ENCODE assay signal across 8 cellular contexts in the genomic region with DNA sequence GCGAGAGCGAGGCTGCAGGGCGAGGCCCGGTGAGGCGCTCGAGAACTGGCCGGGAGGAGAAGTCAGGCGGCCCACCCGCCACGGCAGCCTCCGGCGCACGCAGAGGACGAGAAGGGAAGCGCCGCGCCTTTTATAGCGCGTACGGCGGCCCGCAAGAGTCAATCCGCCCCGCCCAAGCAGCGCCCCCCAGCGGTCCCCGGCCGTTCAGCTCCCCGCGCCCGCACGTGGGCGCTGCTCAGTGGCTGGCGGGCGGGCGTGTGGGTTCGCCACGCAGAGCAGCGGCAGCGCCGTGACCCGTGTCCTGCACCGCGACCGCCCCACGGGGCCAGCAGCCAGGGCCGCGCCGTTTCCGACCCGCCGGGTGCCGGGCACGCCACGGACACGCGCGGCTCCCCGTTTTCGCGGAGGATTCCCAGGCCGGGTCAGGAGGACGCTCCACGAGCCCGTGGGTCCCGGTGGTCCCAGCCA. TPM values are rescaled to one million over a fixed set of nuclear protein-coding genes. Genes with fewer than 3 reads are reported as not detected.
A peak's percentile ranks its signal among the peaks of the same experiment; 100 is the strongest.
DNase-seq lines count a peak whose midpoint lies in the region; ATAC-seq and TF ChIP-seq lines count a peak whose summit lies in the region.

No MANE protein-coding gene starts in this region.

- peak; percentile 52 for ATAC-seq in GM21528 (IDR thresholded peaks at IDR 0.05; ENCODE audit: low FRiP score, unreplicated experiment)
- ATAC-seq in stimulated activated naive CD8-positive, alpha-beta T cell treated with anti-CD3 and anti-CD28 coated beads, Interleukin-15, amount 100 ng/mL, for 72 hours: peak; percentile 78

- H3K4me1 Mint-ChIP-seq in neural crest cell: peaks cover 35% of the 10 kb centered on the region
- H3K4me1 Mint-ChIP-seq in stimulated activated naive CD8-positive, alpha-beta T cell treated with anti-CD3 and anti-CD28 coated beads, Interleukin-15, amount 100 ng/mL, for 72 hours: peaks cover 61% of the 10 kb centered on the region

- H3K27ac ChIP-seq in RWPE1: peak overlapping the region; percentile 93

- peak; percentile 99 for TF ChIP-seq CTCF in RWPE1 (conservative IDR thresholded peaks at IDR 0.05; ENCODE audit: low read depth)
- peak; percentile 90 for TF ChIP-seq CTCF in neural crest cell (conservative IDR thresholded peaks at IDR 0.05)

- peak; percentile 19 for DNase-seq in DMS153 (lab: John Stamatoyannopoulos, UW)
- DNase-seq in Jurkat, Clone E6-1 (ENCODE audit: low read depth, low spot score): peak; percentile 83
- peak; percentile 95 for DNase-seq in RWPE1 (ENCODE audit: low spot score)
- peak; percentile 92 for DNase-seq in activated T-helper 9 cell treated with anti-CD3 and anti-CD28 coated beads, Interleukin-2, amount 50 U/mL, for 16 hours (ENCODE audit: low read depth)
- peak; percentile 72 for DNase-seq in fibroblast of the conjunctiva (ENCODE audit: low read depth)
- DNase-seq in neural crest cell (ENCODE audit: low read depth, low spot score): peak; percentile 93
- DNase-seq in stimulated activated naive CD8-positive, alpha-beta T cell treated with anti-CD3 and anti-CD28 coated beads, Interleukin-15, amount 100 ng/mL, for 72 hours: peak; percentile 94 to 96

- peak overlapping the region; percentile 99 for H3K4me3 ChIP-seq in Jurkat, Clone E6-1 (ENCODE audit: low read length)

- POLR2A ChIA-PET in RWPE1 (lab: Yijun Ruan, JAX; ENCODE audit: low non-redundant PET): interaction anchor here (0.5 to 1.3 kb wide), 8 partner anchors 14 to 63 kb away, joined by 3 to 8 read pairs (median 3); no protein-coding TSS in a partner anchor

- peaks cover 15% of the 10 kb centered on the region for H3K27me3 Mint-ChIP-seq in neural crest cell (ENCODE audit: low read depth)
- H3K27me3 Mint-ChIP-seq in stimulated activated naive CD8-positive, alpha-beta T cell treated with anti-CD3 and anti-CD28 coated beads, Interleukin-15, amount 100 ng/mL, for 72 hours: no peaks in the 10 kb centered on the region

- H3K9me3 Mint-ChIP-seq in neural crest cell: no peaks in the 10 kb centered on the region
- H3K9me3 Mint-ChIP-seq in stimulated activated naive CD8-positive, alpha-beta T cell treated with anti-CD3 and anti-CD28 coated beads, Interleukin-15, amount 100 ng/mL, for 72 hours: no peaks in the 10 kb centered on the region

- H3K36me3 Mint-ChIP-seq in neural crest cell (ENCODE audit: low read depth): peaks cover 20% of the 10 kb centered on the region

- CTCF ChIA-PET in RWPE1 (lab: Yijun Ruan, JAX): interaction anchor here (0.7 to 4.8 kb wide), 8 partner anchors 11 to 215 kb away, joined by 3 to 29 read pairs (median 3); no protein-coding TSS in a partner anchor

- peak overlapping the region; percentile 59 for H3K4me3 Mint-ChIP-seq in neural crest cell
- peak overlapping the region; percentile 95 to 98 for H3K4me3 Mint-ChIP-seq in stimulated activated naive CD8-positive, alpha-beta T cell treated with anti-CD3 and anti-CD28 coated beads, Interleukin-15, amount 100 ng/mL, for 72 hours

- H3K27ac Mint-ChIP-seq in neural crest cell (ENCODE audit: unreplicated experiment): no peak overlapping the region
- H3K27ac Mint-ChIP-seq in stimulated activated naive CD8-positive, alpha-beta T cell treated with anti-CD3 and anti-CD28 coated beads, Interleukin-15, amount 100 ng/mL, for 72 hours: peak overlapping the region in 1 of 2 donors; percentile 95

RNA-seq across cellular contexts. Expression of a gene that starts 14.6 kb away (rescaled TPM):
- polyA plus RNA-seq in Jurkat, Clone E6-1 (2012; ENCODE audit: insufficient read depth, insufficient read length): 1.1 TPM
- not detected in 2 replicates for total RNA-seq in neural crest cell

RNA-seq across cellular contexts. Expression of a gene that starts 15.7 kb away (rescaled TPM):
- 31.4 TPM for polyA plus RNA-seq in Jurkat, Clone E6-1 (2012; ENCODE audit: insufficient read depth, insufficient read length)
- total RNA-seq in neural crest cell: 46.3 and 49.2 TPM in 2 replicates

RNA-seq across cellular contexts. Expression of a gene that starts 20.2 kb away (rescaled TPM):
- polyA plus RNA-seq in Jurkat, Clone E6-1 (2012; ENCODE audit: insufficient read depth, insufficient read length): not detected
- total RNA-seq in neural crest cell: not detected in 2 replicates

RNA-seq across cellular contexts. Expression of a gene that starts 29.9 kb away (rescaled TPM):
- not detected for polyA plus RNA-seq in Jurkat, Clone E6-1 (2012; ENCODE audit: insufficient read depth, insufficient read length)
- total RNA-seq in neural crest cell: not detected in 2 replicates

RNA-seq across cellular contexts. Expression of a gene that starts 36.2 kb away (rescaled TPM):
- polyA plus RNA-seq in Jurkat, Clone E6-1 (2012; ENCODE audit: insufficient read depth, insufficient read length): not detected
- not detected in 2 replicates for total RNA-seq in neural crest cell

Comparison
In these comparisons a context has a peak if more than half of its experiments do, and no peak if none do; other contexts are left out.
1. Peak in every context shown above with its lines: DNase-seq, ATAC-seq, H3K4me3 ChIP-seq and H3K27ac ChIP-seq.
2. DNase-seq: peak in every context shown above with its lines; median percentile 95 in RWPE1; 95 in stimulated activated naive CD8-positive, alpha-beta T cell treated with anti-CD3 and anti-CD28 coated beads, Interleukin-15, amount 100 ng/mL, for 72 hours; 93 in neural crest cell; 92 in activated T-helper 9 cell treated with anti-CD3 and anti-CD28 coated beads, Interleukin-2, amount 50 U/mL, for 16 hours; 83 in Jurkat, Clone E6-1; 72 in fibroblast of the conjunctiva; 19 in DMS153.